8 cellular contexts compared by ENCODE assay signal in genomic region chr9:131008909-131009618, GRCh38. TPM values are rescaled to one million over a fixed set of nuclear protein-coding genes. Genes with fewer than 3 reads are reported as not detected.
A peak's percentile ranks its signal among the peaks of the same experiment; 100 is the strongest.
DNase-seq lines count a peak whose midpoint lies in the region; ATAC-seq, FAIRE-seq and TF ChIP-seq lines count a peak whose summit lies in the region.

LAMC3 (plus strand) TSS chr9:131009174; CDS start chr9:131009215, 41 bp downstream.

- peaks cover 9% of the 10 kb centered on the region for H3F3A ChIP-seq in smooth muscle cell (ENCODE audit: low read depth)

- H3K27me3 ChIP-seq in right atrium auricular region: peaks cover 0 to 4% of the 10 kb centered on the region in 2 donors
- no peaks in the 10 kb centered on the region for H3K27me3 ChIP-seq in smooth muscle cell (ENCODE audit: low read depth)

- no peak for ATAC-seq in GM21786 (IDR thresholded peaks at IDR 0.05; ENCODE audit: unreplicated experiment)

- H3K4me2 ChIP-seq in smooth muscle cell: peak within 1 kb of the TSS; percentile 88

- H3K9me3 ChIP-seq in SK-N-MC (ENCODE audit: low read depth, low read length) (no peaks in the 10 kb centered on the region), right atrium auricular region (no peaks in the 10 kb centered on the region), smooth muscle cell (replicated peaks; ENCODE audit: low read depth) (no peaks in the 10 kb centered on the region)

- TF ChIP-seq CTCF in right atrium auricular region (IDR thresholded peaks at IDR 0.05) (peak; percentile 30 to 63), smooth muscle cell (IDR thresholded peaks at IDR 0.05; ENCODE audit: borderline replicate concordance, insufficient read depth, poor library complexity, severe bottlenecking) (peak; percentile 54)

- H3K4me1 ChIP-seq in right atrium auricular region: peaks cover 0 to 5% of the 10 kb centered on the region in 2 donors
- H3K4me1 ChIP-seq in smooth muscle cell (ENCODE audit: low read depth): peaks cover 12% of the 10 kb centered on the region

- TF ChIP-seq POLR2A in GM12892 (IDR thresholded peaks at IDR 0.05; ENCODE audit: low read depth, low read length): no peak

- WGBS in smooth muscle cell (ENCODE audit: low lambda C conversion rate): 9% methylated on average over 59 of the region's 88 CpGs

- no peaks in the 10 kb centered on the region for H3K36me3 ChIP-seq in SK-N-MC (ENCODE audit: insufficient read depth, low read length)
- no peaks in the 10 kb centered on the region for H3K36me3 ChIP-seq in right atrium auricular region
- no peaks in the 10 kb centered on the region for H3K36me3 ChIP-seq in smooth muscle cell (ENCODE audit: low read depth)

- peak within 1 kb of the TSS; percentile 51 for H2AFZ ChIP-seq in smooth muscle cell (ENCODE audit: low read depth)

- H3K4me3 ChIP-seq in SK-N-MC: peak within 1 kb of the TSS; percentile 62
- peak within 1 kb of the TSS in 1 of 2 donors; percentile 37 for H3K4me3 ChIP-seq in right atrium auricular region
- H3K4me3 ChIP-seq in smooth muscle cell: peak within 1 kb of the TSS; percentile 51

- no peak for FAIRE-seq in GM12892 (lab: Jason Lieb, UNC)

- peaks cover 10% of the 10 kb centered on the region for H3K79me2 ChIP-seq in smooth muscle cell (ENCODE audit: low read depth)

- no peaks in the 10 kb centered on the region for H4K20me1 ChIP-seq in smooth muscle cell (ENCODE audit: low read depth)

- H3K9ac ChIP-seq in SK-N-MC (ENCODE audit: insufficient read length) (no peak within 1 kb of the TSS), smooth muscle cell (ENCODE audit: low read depth) (no peak within 1 kb of the TSS)

- DNase-seq in DMS79 treated with DMSO at 0.1 percent for 48 hours (lab: John Stamatoyannopoulos, UW): peak; percentile 32
- no peak for DNase-seq in DMS79 (lab: John Stamatoyannopoulos, UW)
- no peak for DNase-seq in SK-N-MC (ENCODE audit: low read depth, low spot score)
- no peak for DNase-seq in right atrium auricular region (ENCODE audit: low spot score)
- DNase-seq in smooth muscle cell (lab: John Stamatoyannopoulos, UW; ENCODE audit: unreplicated experiment): peak; percentile 21
- DNase-seq in stimulated activated naive CD4-positive, alpha-beta T cell (lab: John Stamatoyannopoulos, UW): no peak
- DNase-seq in GM12892 (ENCODE audit: insufficient read length): no peak

- H3K27ac ChIP-seq in SK-N-MC (no peak within 1 kb of the TSS), right atrium auricular region (no peak within 1 kb of the TSS), smooth muscle cell (ENCODE audit: low read depth) (no peak within 1 kb of the TSS)

RNA-seq across cellular contexts. Expression of gene LAMC3, which starts in this region (rescaled TPM):
- total RNA-seq in right atrium auricular region (1 to 10 TPM in 1 of 2 donors, under 1 TPM in 1; 0.56 to 1.6 TPM), smooth muscle cell (21.3 and 26.9 TPM in 2 replicates)
- polyA plus RNA-seq in smooth muscle cell: 49.0 and 72.0 TPM in 2 replicates
- polyA plus RNA-seq in GM12892 (2012; ENCODE audit: missing spikeins): not detected

Comparison
In these comparisons a context has a peak if more than half of its experiments do, and no peak if none do; other contexts are left out.
1. DNase-seq: peak in DMS79 treated with DMSO at 0.1 percent for 48 hours (single experiment) and smooth muscle cell (single experiment); none in DMS79 (single experiment), SK-N-MC (single experiment), right atrium auricular region (single experiment), stimulated activated naive CD4-positive, alpha-beta T cell (0 of 6) and GM12892 (single experiment).